Comparison of ENCODE assay signal across 21 cellular contexts in genomic region chr12:11872055-11872454, GRCh38.
A peak's percentile ranks its signal among the peaks of the same experiment; 100 is the strongest.
DNase-seq lines count a peak whose midpoint lies in the region; ATAC-seq and TF ChIP-seq lines count a peak whose summit lies in the region.
"Had no signal": no experiment of that assay in that cellular context is flagged by ENCODE, and none has a peak within 500 bp of the region (broad histone marks: within the 10 kb centered on the region; RNA-seq: fewer than 3 reads in every experiment).

No MANE protein-coding gene starts in this region.

- H3K9me3 Mint-ChIP-seq in activated CD8-positive, alpha-beta memory T cell treated with anti-CD3 and anti-CD28 coated beads, Interleukin-2, amount 10 ng/mL, durations not matched to agents 7 days and 5 days (ENCODE audit: low read depth): no peaks in the 10 kb centered on the region
- H3K9me3 Mint-ChIP-seq in GM23338 (no peaks in the 10 kb centered on the region), MCF 10A (ENCODE audit: unreplicated experiment) (no peaks in the 10 kb centered on the region)
- no peaks in the 10 kb centered on the region for H3K9me3 Mint-ChIP-seq in activated T-helper 17 cell treated with anti-CD3 and anti-CD28 coated beads, Interleukin-2, amount 50 U/mL, for 72 hours

- H3K4me2 ChIP-seq in GM23338: no peak overlapping the region
- H3K4me2 ChIP-seq: BLaER1 had no signal

- WGBS in liver: 80% methylated on average over 4 of the region's 4 CpGs

- H3K4me1 ChIP-seq in GM23338 (ENCODE audit: insufficient read depth): no peaks in the 10 kb centered on the region
- H3K4me1 ChIP-seq in liver (ENCODE audit: control insufficient read depth in 4 of 4, insufficient read depth in 4 of 4, low read length in 3 of 4): no peaks in the 10 kb centered on the region

- no peaks in the 10 kb centered on the region for H4K20me1 ChIP-seq in GM23338 (replicated peaks; ENCODE audit: insufficient read depth)
- H4K20me1 ChIP-seq: BLaER1 had no signal

- no peaks in the 10 kb centered on the region for H3F3A ChIP-seq in GM23338 (replicated peaks; ENCODE audit: low read depth)

- H3K27ac ChIP-seq in GM23338 (ENCODE audit: low read depth) (no peak overlapping the region), liver (ENCODE audit: low read depth in 1 of 2, low read length in 2 of 2) (no peak overlapping the region), WERI-Rb-1 (no peak overlapping the region)
- H3K27ac ChIP-seq: BLaER1, RWPE1 had no signal

- H3K4me3 ChIP-seq in GM23338: no peak overlapping the region
- H3K4me3 ChIP-seq in liver (ENCODE audit: low read depth in 1 of 3, low read length in 3 of 3): no peak overlapping the region
- H3K4me3 ChIP-seq in WERI-Rb-1 (ENCODE audit: low read depth, low read length): no peak overlapping the region
- H3K4me3 ChIP-seq: BLaER1 had no signal

- H3K4me3 Mint-ChIP-seq in activated CD8-positive, alpha-beta memory T cell treated with anti-CD3 and anti-CD28 coated beads, Interleukin-2, amount 10 ng/mL, durations not matched to agents 7 days and 5 days: no peak overlapping the region
- H3K4me3 Mint-ChIP-seq in GM23338 (no peak overlapping the region), MCF 10A (ENCODE audit: unreplicated experiment) (no peak overlapping the region)
- peak overlapping the region; percentile 13 for H3K4me3 Mint-ChIP-seq in activated T-helper 17 cell treated with anti-CD3 and anti-CD28 coated beads, Interleukin-2, amount 50 U/mL, for 72 hours
- H3K4me3 Mint-ChIP-seq: CD4-positive, CD25-positive, alpha-beta regulatory T cell; HFFc6 had no signal

- H3K27ac Mint-ChIP-seq in activated CD8-positive, alpha-beta memory T cell treated with anti-CD3 and anti-CD28 coated beads, Interleukin-2, amount 10 ng/mL, durations not matched to agents 7 days and 5 days: no peak overlapping the region
- no peak overlapping the region for H3K27ac Mint-ChIP-seq in GM23338
- no peak overlapping the region for H3K27ac Mint-ChIP-seq in activated T-helper 17 cell treated with anti-CD3 and anti-CD28 coated beads, Interleukin-2, amount 50 U/mL, for 72 hours
- no peak overlapping the region for H3K27ac Mint-ChIP-seq in MCF 10A (ENCODE audit: low read depth, unreplicated experiment)
- H3K27ac Mint-ChIP-seq: CD4-positive, CD25-positive, alpha-beta regulatory T cell; HFFc6 had no signal

- H3K36me3 ChIP-seq in GM23338 (ENCODE audit: insufficient read depth): no peaks in the 10 kb centered on the region
- peaks cover 7 to 21% (median 17%) of the 10 kb centered on the region in 4 donors for H3K36me3 ChIP-seq in liver (ENCODE audit: control insufficient read depth in 4 of 4, insufficient read depth in 3 of 4, low read depth in 1 of 4, low read length in 3 of 4)
- no peaks in the 10 kb centered on the region for H3K36me3 ChIP-seq in WERI-Rb-1

- H3K4me1 Mint-ChIP-seq in activated CD8-positive, alpha-beta memory T cell treated with anti-CD3 and anti-CD28 coated beads, Interleukin-2, amount 10 ng/mL, durations not matched to agents 7 days and 5 days: peaks cover 21% of the 10 kb centered on the region
- H3K4me1 Mint-ChIP-seq in GM23338: no peaks in the 10 kb centered on the region; the same call in 2 of the 3 replicates
- peaks cover 44% of the 10 kb centered on the region for H3K4me1 Mint-ChIP-seq in activated T-helper 17 cell treated with anti-CD3 and anti-CD28 coated beads, Interleukin-2, amount 50 U/mL, for 72 hours
- H3K4me1 Mint-ChIP-seq in MCF 10A (ENCODE audit: insufficient read depth, unreplicated experiment): peaks cover 18% of the 10 kb centered on the region

- peaks cover 54% of the 10 kb centered on the region for H3K36me3 Mint-ChIP-seq in activated CD8-positive, alpha-beta memory T cell treated with anti-CD3 and anti-CD28 coated beads, Interleukin-2, amount 10 ng/mL, durations not matched to agents 7 days and 5 days
- H3K36me3 Mint-ChIP-seq in GM23338 (ENCODE audit: low read depth) (peaks cover 33% of the 10 kb centered on the region), MCF 10A (ENCODE audit: insufficient read depth, unreplicated experiment) (peaks cover 26% of the 10 kb centered on the region)
- H3K36me3 Mint-ChIP-seq in activated T-helper 17 cell treated with anti-CD3 and anti-CD28 coated beads, Interleukin-2, amount 50 U/mL, for 72 hours (ENCODE audit: low read depth): peaks cover 90% of the 10 kb centered on the region

- POLR2A ChIA-PET in MCF 10A (lab: Yijun Ruan, JAX): no interaction called here

- H3K9me2 ChIP-seq in GM23338 (ENCODE audit: insufficient read depth): no peaks in the 10 kb centered on the region

- H3K9ac ChIP-seq in liver (ENCODE audit: low read depth in 1 of 2, low read length in 2 of 2): no peak overlapping the region
- H3K9ac ChIP-seq: BLaER1 had no signal

- BruUV-seq in MCF 10A (replicated peaks; lab: Mats Ljungman, UMichigan): no TSS peak

- no peaks in the 10 kb centered on the region for H3K27me3 Mint-ChIP-seq in activated CD8-positive, alpha-beta memory T cell treated with anti-CD3 and anti-CD28 coated beads, Interleukin-2, amount 10 ng/mL, durations not matched to agents 7 days and 5 days
- H3K27me3 Mint-ChIP-seq in GM23338 (ENCODE audit: insufficient read depth, low read depth, poor library complexity): no peaks in the 10 kb centered on the region
- no peaks in the 10 kb centered on the region for H3K27me3 Mint-ChIP-seq in activated T-helper 17 cell treated with anti-CD3 and anti-CD28 coated beads, Interleukin-2, amount 50 U/mL, for 72 hours
- H3K27me3 Mint-ChIP-seq in MCF 10A (ENCODE audit: insufficient read depth, unreplicated experiment): no peaks in the 10 kb centered on the region
- H3K27me3 Mint-ChIP-seq: CD4-positive, CD25-positive, alpha-beta regulatory T cell had no signal

- TF ChIP-seq CTCF in GM23338 (conservative IDR thresholded peaks at IDR 0.05; ENCODE audit: low read depth in 2 of 2): no peak
- no peak for TF ChIP-seq CTCF in liver (IDR thresholded peaks at IDR 0.05; ENCODE audit: low read depth, low read length, missing input control)
- TF ChIP-seq CTCF in WERI-Rb-1 (IDR thresholded peaks at IDR 0.05; ENCODE audit: low read depth, low read length): no peak
- no peak for TF ChIP-seq CTCF in MCF 10A (IDR thresholded peaks at IDR 0.05; ENCODE audit: unreplicated experiment)

- TF ChIP-seq RAD21 in liver (IDR thresholded peaks at IDR 0.05): no peak

- ATAC-seq in activated CD8-positive, alpha-beta memory T cell treated with anti-CD3 and anti-CD28 coated beads, Interleukin-2, amount 10 ng/mL, durations not matched to agents 7 days and 5 days: no peak
- ATAC-seq in GM23338: peak; percentile 57
- no peak for ATAC-seq in activated T-helper 17 cell treated with anti-CD3 and anti-CD28 coated beads, Interleukin-2, amount 50 U/mL, for 72 hours (replicated peaks)
- ATAC-seq: Panc1 had no signal

- no peak overlapping the region for H2AFZ ChIP-seq in GM23338

- intact Hi-C loops in MCF 10A (cut with micrococcal nuclease): no loop called here

- H3K79me2 ChIP-seq in GM23338 (replicated peaks; ENCODE audit: insufficient read depth): peaks cover under 1% of the 10 kb centered on the region; the same call in 1 of the 2 replicates

- peak; percentile 52 for DNase-seq in activated CD8-positive, alpha-beta memory T cell treated with anti-CD3 and anti-CD28 coated beads for 24 hours
- DNase-seq in activated CD8-positive, alpha-beta memory T cell treated with anti-CD3 and anti-CD28 coated beads, Interleukin-2, amount 10 ng/mL, durations not matched to agents 7 days and 5 days: no peak
- DNase-seq in GM23338 (ENCODE audit: low spot score) (no peak), hypothalamus (lab: John Stamatoyannopoulos, UW) (no peak), WERI-Rb-1 (no peak), MCF 10A (ENCODE audit: unreplicated experiment) (no peak)
- DNase-seq: CD4-positive, CD25-positive, alpha-beta regulatory T cell; DMS53; H7; HFFc6; KG1; MM.1S; NCI-H2029; NCI-H446 treated with DMSO at 0.1 percent for 48 hours; NCI-H526 treated with DMSO at 0.1 percent for 48 hours; SHP77 had no signal

- CTCF ChIA-PET in activated CD8-positive, alpha-beta memory T cell treated with anti-CD3 and anti-CD28 coated beads, Interleukin-2, amount 10 ng/mL, durations not matched to agents 7 days and 5 days (lab: Charles Lee): no interaction called here
- CTCF ChIA-PET in MCF 10A (lab: Yijun Ruan, JAX): no interaction called here

- H3K27me3 ChIP-seq in GM23338 (ENCODE audit: insufficient read depth): no peaks in the 10 kb centered on the region
- no peaks in the 10 kb centered on the region for H3K27me3 ChIP-seq in liver (ENCODE audit: control insufficient read depth in 4 of 4, insufficient read depth in 4 of 4, low read length in 3 of 4)
- H3K27me3 ChIP-seq in WERI-Rb-1 (ENCODE audit: insufficient read depth, low read depth, severe bottlenecking): no peaks in the 10 kb centered on the region
- H3K27me3 ChIP-seq: BLaER1 had no signal

- no peaks in the 10 kb centered on the region for H3K9me3 ChIP-seq in liver (ENCODE audit: control insufficient read depth in 4 of 4, low read length in 3 of 4)
- no peaks in the 10 kb centered on the region for H3K9me3 ChIP-seq in WERI-Rb-1 (ENCODE audit: severe bottlenecking)

TF ChIP-seq in GM23338, 12 proteins besides CTCF, POLR2A, EP300 and RAD21 (continues in another document):
- no peak for TF ChIP-seq NANOG (IDR thresholded peaks at IDR 0.05; ENCODE audit: borderline replicate concordance)

TF ChIP-seq in liver, 16 proteins besides CTCF, POLR2A, EP300 and RAD21:
- no peak for TF ChIP-seq FOXA1 (IDR thresholded peaks at IDR 0.05)
- TF ChIP-seq HNF4A (conservative IDR thresholded peaks at IDR 0.05): no peak
- TF ChIP-seq REST (IDR thresholded peaks at IDR 0.05): peak; percentile 37
TF ChIP-seq in liver: peak in this region for 1.
